ENCODE assay signal across 27 cellular contexts in the genomic region with DNA sequence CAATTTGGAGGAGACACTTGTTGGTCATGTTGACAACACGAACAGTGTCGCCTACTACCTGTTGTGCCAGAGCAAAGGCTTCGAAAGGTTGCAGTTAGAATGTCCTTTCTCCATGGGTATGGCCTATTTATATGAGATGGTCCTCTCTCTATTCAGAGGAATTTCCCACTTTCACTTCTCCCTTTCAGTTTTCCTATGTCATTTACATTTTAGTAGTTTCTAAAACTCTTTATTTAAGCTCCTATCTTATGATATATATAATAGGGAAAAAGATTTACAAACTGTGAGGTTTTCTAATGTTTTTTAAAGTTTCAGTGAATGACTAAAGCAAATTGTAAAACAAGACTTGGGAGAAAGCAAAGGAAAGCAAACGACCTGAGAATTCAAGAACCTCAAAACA. TPM values are rescaled to one million over a fixed set of nuclear protein-coding genes. Genes with fewer than 3 reads are reported as not detected.
"Had no signal": no experiment of that assay in that cellular context is flagged by ENCODE, and none has a peak within 500 bp of the region (broad histone marks: within the 10 kb centered on the region; RNA-seq: fewer than 3 reads in every experiment).

A gene (minus strand): TSS at position 101 of the 400 bp plus-strand sequence. CDS start 73 bp downstream, at position 28.

- DNase-seq: activated B cell treated with CpG ODN at 0.5 μM for 24 hours; activated CD4-positive, alpha-beta T cell treated with anti-CD3 and anti-CD28 coated beads for 48 hours; activated CD8-positive, alpha-beta memory T cell treated with anti-CD3 and anti-CD28 coated beads for 24 hours; activated T-cell treated with anti-CD3 and anti-CD28 coated beads for 4 hours; brain microvascular endothelial cell; cortex of kidney; effector CD4-positive, alpha-beta T cell; esophagus squamous epithelium; hypothalamus; kidney; left ventricle myocardium inferior; mesenchymal stem cell; nucleus accumbens; right cardiac atrium; stimulated activated CD4-positive, alpha-beta T cell treated with anti-CD3 and anti-CD28 coated beads, Interleukin-15, amount 100 ng/mL, for 24 hours; stimulated activated CD4-positive, alpha-beta T cell treated with anti-CD3 and anti-CD28 coated beads, Interleukin-4, amount 100 ng/mL, for 1 hour; stimulated activated naive B cell treated with anti-CD40 and anti-IgM and Interleukin-4, amounts not matched to agents 10 μg/mL and 1 μg/mL and 100 μg/mL, for 72 hours; tibial artery had no signal

- H3K27me3 ChIP-seq: brain microvascular endothelial cell, esophagus squamous epithelium, tibial artery, vagina had no signal

- H3K36me3 Mint-ChIP-seq: activated naive CD4-positive, alpha-beta T cell treated with anti-CD3 and anti-CD28 coated beads, Interleukin-2, amount 50 U/mL, for 24 hours; natural killer cell treated with Interleukin-12 subunit alpha and Interleukin-12 subunit beta and Interleukin-15 and Interleukin-18, amount 100 ng/mL, for 72 hours; stimulated activated naive B cell treated with anti-CD40 and anti-IgM and Interleukin-4, amounts not matched to agents 10 μg/mL and 1 μg/mL and 100 μg/mL, for 72 hours had no signal

- H3K4me1 ChIP-seq: esophagus squamous epithelium, prostate gland, vagina had no signal

- H3K27ac Mint-ChIP-seq: activated B cell treated with CpG ODN at 0.5 μM for 24 hours; activated naive CD4-positive, alpha-beta T cell treated with anti-CD3 and anti-CD28 coated beads, Interleukin-2, amount 50 U/mL, for 24 hours; stimulated activated naive B cell treated with anti-CD40 and anti-IgM and Interleukin-4, amounts not matched to agents 10 μg/mL and 1 μg/mL and 100 μg/mL, for 72 hours had no signal

- H3K36me3 ChIP-seq: brain microvascular endothelial cell, esophagus squamous epithelium, left ventricle myocardium inferior, prostate gland, tibial artery, vagina had no signal

- ATAC-seq: natural killer cell treated with Interleukin-12 subunit alpha and Interleukin-12 subunit beta and Interleukin-15 and Interleukin-18, amount 100 ng/mL, for 72 hours; right cardiac atrium; stimulated activated naive B cell treated with anti-CD40 and anti-IgM and Interleukin-4, amounts not matched to agents 10 μg/mL and 1 μg/mL and 100 μg/mL, for 72 hours had no signal

- H3K27ac ChIP-seq: brain microvascular endothelial cell, esophagus squamous epithelium, left ventricle myocardium inferior, prostate gland, skin epidermis, tibial artery, vagina had no signal

- H3K27me3 Mint-ChIP-seq: activated naive CD4-positive, alpha-beta T cell treated with anti-CD3 and anti-CD28 coated beads, Interleukin-2, amount 50 U/mL, for 24 hours; natural killer cell treated with Interleukin-12 subunit alpha and Interleukin-12 subunit beta and Interleukin-15 and Interleukin-18, amount 100 ng/mL, for 72 hours; stimulated activated naive B cell treated with anti-CD40 and anti-IgM and Interleukin-4, amounts not matched to agents 10 μg/mL and 1 μg/mL and 100 μg/mL, for 72 hours had no signal

- H3K9me3 Mint-ChIP-seq: activated naive CD4-positive, alpha-beta T cell treated with anti-CD3 and anti-CD28 coated beads, Interleukin-2, amount 50 U/mL, for 24 hours; natural killer cell treated with Interleukin-12 subunit alpha and Interleukin-12 subunit beta and Interleukin-15 and Interleukin-18, amount 100 ng/mL, for 72 hours had no signal

- H3K4me3 Mint-ChIP-seq: activated B cell treated with CpG ODN at 0.5 μM for 24 hours; activated naive CD4-positive, alpha-beta T cell treated with anti-CD3 and anti-CD28 coated beads, Interleukin-2, amount 50 U/mL, for 24 hours; natural killer cell treated with Interleukin-12 subunit alpha and Interleukin-12 subunit beta and Interleukin-15 and Interleukin-18, amount 100 ng/mL, for 72 hours; stimulated activated naive B cell treated with anti-CD40 and anti-IgM and Interleukin-4, amounts not matched to agents 10 μg/mL and 1 μg/mL and 100 μg/mL, for 72 hours had no signal

- H3K4me3 ChIP-seq: esophagus squamous epithelium, left ventricle myocardium inferior, prostate gland, skin epidermis, tibial artery, vagina had no signal

- H3K9me3 ChIP-seq: esophagus squamous epithelium, left ventricle myocardium inferior, prostate gland, tibial artery, vagina had no signal

RNA-seq across cellular contexts. Expression of the gene that starts here (rescaled TPM):
- total RNA-seq: activated B cell treated with CpG ODN at 0.5 μM for 24 hours; endothelial cell of umbilical vein; esophagus squamous epithelium; fibroblast of villous mesenchyme; glomerular endothelial cell; kidney; left ventricle myocardium inferior; natural killer cell treated with Interleukin-12 subunit alpha and Interleukin-12 subunit beta and Interleukin-15 and Interleukin-18, amount 100 ng/mL, for 72 hours; prostate gland; right cardiac atrium; T-helper 2 cell treated with Interferon-gamma antibody and Interleukin-4, amounts not matched to agents 100 ng/mL and 5 ng/mL, for 36 hours; vagina had no signal
- polyA plus RNA-seq: endothelial cell of umbilical vein, right cardiac atrium had no signal
